Comparison of ENCODE assay signal across 20 cellular contexts in the genomic region with DNA sequence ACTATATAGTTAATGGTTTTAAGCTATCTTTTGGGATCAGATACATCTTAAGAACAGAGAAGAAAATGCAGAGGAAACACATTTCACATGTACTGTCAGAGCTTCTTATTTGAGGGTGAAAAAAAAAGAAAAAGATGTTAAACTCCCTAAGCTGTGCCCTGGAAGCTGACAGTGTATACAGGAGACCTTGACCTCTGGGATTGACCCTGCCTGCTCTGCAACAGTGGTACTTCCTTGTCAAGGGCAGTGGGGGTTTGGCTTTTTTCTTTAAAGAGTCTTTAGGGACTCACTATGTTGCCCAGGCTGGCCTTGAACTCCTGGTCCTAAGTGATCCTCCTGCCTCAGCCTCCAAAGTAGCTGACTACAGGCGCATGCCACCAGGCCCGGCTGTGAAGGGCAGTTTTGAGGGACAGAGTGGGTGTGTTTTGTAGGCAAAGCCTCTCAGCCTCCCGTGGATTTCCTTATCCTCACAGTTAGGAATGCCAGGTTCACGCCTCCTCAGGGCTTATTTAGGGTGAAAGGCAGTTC.
DNase-seq lines count a peak whose midpoint lies in the region; ATAC-seq, FAIRE-seq and TF ChIP-seq lines count a peak whose summit lies in the region.
"Had no signal": no experiment of that assay in that cellular context is flagged by ENCODE, and none has a peak within 500 bp of the region (broad histone marks: within the 10 kb centered on the region; RNA-seq: fewer than 3 reads in every experiment).

No MANE protein-coding gene starts in this region.

- no peak overlapping the region for H3K4me3 Mint-ChIP-seq in activated CD4-positive, alpha-beta memory T cell treated with anti-CD3 and anti-CD28 coated beads, Interleukin-2, amount 10 ng/mL, durations not matched to agents 7 days and 5 days
- no peak overlapping the region for H3K4me3 Mint-ChIP-seq in activated CD4-positive, alpha-beta memory T cell treated with anti-CD3 and anti-CD28 coated beads for 36 hours
- H3K4me3 Mint-ChIP-seq in stimulated activated effector memory CD8-positive, alpha-beta T cell treated with anti-CD3 and anti-CD28 coated beads, Interleukin-12 subunit alpha, Interleukin-12 subunit beta, amount 100 ng/mL, for 72 hours: no peak overlapping the region
- H3K4me3 Mint-ChIP-seq: CD14-positive monocyte; CD4-positive, alpha-beta memory T cell; HFFc6 had no signal

- in situ Hi-C loops in HepG2 (cut with HindIII; ENCODE audit: extremely low pct_ligation_motif_present, low pct_unique_long_range_greater_than_20kb): no loop called here

- H3K27ac Mint-ChIP-seq in activated CD4-positive, alpha-beta memory T cell treated with anti-CD3 and anti-CD28 coated beads, Interleukin-2, amount 10 ng/mL, durations not matched to agents 7 days and 5 days: peak overlapping the region; percentile 37
- H3K27ac Mint-ChIP-seq in activated CD4-positive, alpha-beta memory T cell treated with anti-CD3 and anti-CD28 coated beads for 36 hours: no peak overlapping the region
- H3K27ac Mint-ChIP-seq in stimulated activated effector memory CD8-positive, alpha-beta T cell treated with anti-CD3 and anti-CD28 coated beads, Interleukin-12 subunit alpha, Interleukin-12 subunit beta, amount 100 ng/mL, for 72 hours: peak overlapping the region; percentile 57
- H3K27ac Mint-ChIP-seq: HFFc6 had no signal

- no peak for TF ChIP-seq RAD21 in HepG2 (CRISPR knock-in tag; IDR thresholded peaks at IDR 0.05)
- TF ChIP-seq RAD21 in liver (IDR thresholded peaks at IDR 0.05): no peak

- H3K4me2 ChIP-seq in HepG2 (ENCODE audit: low read depth, low read length): no peak overlapping the region
- H3K4me2 ChIP-seq: BLaER1 had no signal

- H4K20me1 ChIP-seq in HepG2 (ENCODE audit: insufficient read depth, low read length): no peaks in the 10 kb centered on the region

- DNase-seq in activated CD4-positive, alpha-beta memory T cell treated with anti-CD3 and anti-CD28 coated beads, Interleukin-2, amount 10 ng/mL, durations not matched to agents 7 days and 5 days: no peak
- no peak for DNase-seq in activated CD4-positive, alpha-beta memory T cell treated with anti-CD3 and anti-CD28 coated beads for 36 hours
- DNase-seq in HepG2 (ENCODE audit: low spot score) (no peak), right lobe of liver (no peak), 8988T (no peak), GM03348 (ENCODE audit: low spot score) (no peak)
- DNase-seq in stimulated activated effector memory CD8-positive, alpha-beta T cell treated with anti-CD3 and anti-CD28 coated beads, Interleukin-12 subunit alpha, Interleukin-12 subunit beta, amount 100 ng/mL, for 72 hours (ENCODE audit: low spot score in 2 of 2): no peak
- DNase-seq: CD4-positive, alpha-beta memory T cell; DMS153; DMS79; GDM1; GOT3; H7; HFFc6 had no signal

- POLR2A ChIA-PET in activated CD4-positive, alpha-beta memory T cell treated with anti-CD3 and anti-CD28 coated beads, Interleukin-2, amount 10 ng/mL, durations not matched to agents 7 days and 5 days (lab: Charles Lee): no interaction called here
- POLR2A ChIA-PET in activated CD4-positive, alpha-beta memory T cell treated with anti-CD3 and anti-CD28 coated beads for 36 hours (lab: Charles Lee): no interaction called here
- POLR2A ChIA-PET in HepG2 (lab: Yijun Ruan, JAX): no interaction called here

- TF ChIP-seq EP300 in HepG2 (IDR thresholded peaks at IDR 0.05; ENCODE audit: low read depth in 2 of 2, low read length in 2 of 2): no peak
- TF ChIP-seq EP300 in HepG2 (CRISPR knock-in tag; IDR thresholded peaks at IDR 0.05; ENCODE audit: borderline replicate concordance): no peak

- peaks cover 7% of the 10 kb centered on the region for H3K4me1 Mint-ChIP-seq in activated CD4-positive, alpha-beta memory T cell treated with anti-CD3 and anti-CD28 coated beads, Interleukin-2, amount 10 ng/mL, durations not matched to agents 7 days and 5 days
- H3K4me1 Mint-ChIP-seq in activated CD4-positive, alpha-beta memory T cell treated with anti-CD3 and anti-CD28 coated beads for 36 hours (ENCODE audit: low read depth): no peaks in the 10 kb centered on the region
- peaks cover 14% of the 10 kb centered on the region for H3K4me1 Mint-ChIP-seq in stimulated activated effector memory CD8-positive, alpha-beta T cell treated with anti-CD3 and anti-CD28 coated beads, Interleukin-12 subunit alpha, Interleukin-12 subunit beta, amount 100 ng/mL, for 72 hours
- H3K4me1 Mint-ChIP-seq: CD14-positive monocyte had no signal

- H3K79me2 ChIP-seq in HepG2 (ENCODE audit: insufficient read depth, low read length): no peaks in the 10 kb centered on the region

- WGBS in HepG2 (ENCODE audit: low lambda C conversion rate): 96% methylated on average over 4 of the region's 4 CpGs
- WGBS in right lobe of liver (ENCODE audit: insufficient coverage, low coverage, low lambda C conversion rate, missing lambda C conversion rate): no CpG with 5 or more reads among the region's 4 CpGs
- 91% methylated on average over 4 of the region's 4 CpGs for whole genome bisulfite sequencing in liver

- no peaks in the 10 kb centered on the region for H3K27me3 ChIP-seq in HepG2 (ENCODE audit: control insufficient read depth in 1 of 2, insufficient read depth in 2 of 2, low read length in 2 of 2)
- H3K27me3 ChIP-seq in right lobe of liver: no peaks in the 10 kb centered on the region
- no peaks in the 10 kb centered on the region for H3K27me3 ChIP-seq in liver (ENCODE audit: control insufficient read depth in 4 of 4, insufficient read depth in 4 of 4, low read length in 3 of 4)
- H3K27me3 ChIP-seq: BLaER1 had no signal

- peaks cover 73% of the 10 kb centered on the region for H3K36me3 Mint-ChIP-seq in activated CD4-positive, alpha-beta memory T cell treated with anti-CD3 and anti-CD28 coated beads, Interleukin-2, amount 10 ng/mL, durations not matched to agents 7 days and 5 days (ENCODE audit: low read depth)
- peaks cover 56% of the 10 kb centered on the region for H3K36me3 Mint-ChIP-seq in activated CD4-positive, alpha-beta memory T cell treated with anti-CD3 and anti-CD28 coated beads for 36 hours
- H3K36me3 Mint-ChIP-seq in stimulated activated effector memory CD8-positive, alpha-beta T cell treated with anti-CD3 and anti-CD28 coated beads, Interleukin-12 subunit alpha, Interleukin-12 subunit beta, amount 100 ng/mL, for 72 hours: peaks cover 98% of the 10 kb centered on the region

- H3K36me3 ChIP-seq in HepG2 (replicated peaks in 1 of 2; ENCODE audit: control insufficient read depth in 1 of 2, insufficient read depth in 2 of 2, low read length in 2 of 2): peaks cover 63 to 90% of the 10 kb centered on the region in 2 experiments
- peaks cover 0 to 78% (median 24%) of the 10 kb centered on the region in 4 donors for H3K36me3 ChIP-seq in right lobe of liver
- peaks cover 9 to 53% (median 51%) of the 10 kb centered on the region in 4 donors for H3K36me3 ChIP-seq in liver (ENCODE audit: control insufficient read depth in 4 of 4, insufficient read depth in 3 of 4, low read depth in 1 of 4, low read length in 3 of 4)

- H2AFZ ChIP-seq in HepG2 (ENCODE audit: low read length): no peak overlapping the region

- H3K9me3 ChIP-seq in HepG2 (ENCODE audit: low read length) (no peaks in the 10 kb centered on the region), right lobe of liver (no peaks in the 10 kb centered on the region), liver (ENCODE audit: control insufficient read depth in 4 of 4, low read length in 3 of 4) (no peaks in the 10 kb centered on the region)
- H3K9me3 ChIP-seq: BLaER1 had no signal

- intact Hi-C loops in activated CD4-positive, alpha-beta memory T cell treated with anti-CD3 and anti-CD28 coated beads for 36 hours (cut with micrococcal nuclease): no loop called here
- intact Hi-C loops in HepG2 (cut with micrococcal nuclease; ENCODE audit: unreplicated experiment): no loop called here
- intact Hi-C loops in right lobe of liver (cut with DNase I): no loop called here

- no peaks in the 10 kb centered on the region for H3K27me3 Mint-ChIP-seq in activated CD4-positive, alpha-beta memory T cell treated with anti-CD3 and anti-CD28 coated beads, Interleukin-2, amount 10 ng/mL, durations not matched to agents 7 days and 5 days
- H3K27me3 Mint-ChIP-seq in activated CD4-positive, alpha-beta memory T cell treated with anti-CD3 and anti-CD28 coated beads for 36 hours: no peaks in the 10 kb centered on the region
- H3K27me3 Mint-ChIP-seq: CD4-positive, alpha-beta memory T cell had no signal

- CTCF ChIA-PET in activated CD4-positive, alpha-beta memory T cell treated with anti-CD3 and anti-CD28 coated beads, Interleukin-2, amount 10 ng/mL, durations not matched to agents 7 days and 5 days (lab: Charles Lee): no interaction called here
- CTCF ChIA-PET in activated CD4-positive, alpha-beta memory T cell treated with anti-CD3 and anti-CD28 coated beads for 36 hours (lab: Charles Lee): no interaction called here
- CTCF ChIA-PET in HepG2 (lab: Yijun Ruan, JAX; ENCODE audit: low intra/inter-chr PET ratio, low total read pairs): no interaction called here

- H3K27ac ChIP-seq in HepG2 (ENCODE audit: extremely low read length, insufficient read depth, low read length): no peak overlapping the region
- H3K27ac ChIP-seq in right lobe of liver: peak overlapping the region in 1 of 3 donors; percentile 5
- H3K27ac ChIP-seq in liver (ENCODE audit: low read depth in 1 of 2, low read length in 2 of 2): no peak overlapping the region
- H3K27ac ChIP-seq: 22Rv1, BLaER1, HL-60 had no signal

- no peak overlapping the region for H3K9ac ChIP-seq in HepG2 (ENCODE audit: insufficient read depth, low read depth, low read length)
- H3K9ac ChIP-seq in liver (ENCODE audit: low read depth in 1 of 2, low read length in 2 of 2): no peak overlapping the region
- H3K9ac ChIP-seq: BLaER1 had no signal

- no peak for TF ChIP-seq POLR2A in HepG2 (IDR thresholded peaks at IDR 0.05; ENCODE audit: insufficient read depth in 1 of 2, low read depth in 2 of 2, low read length in 2 of 2)
- TF ChIP-seq POLR2A in right lobe of liver (IDR thresholded peaks at IDR 0.05): no peak

- H3K9me3 Mint-ChIP-seq in activated CD4-positive, alpha-beta memory T cell treated with anti-CD3 and anti-CD28 coated beads, Interleukin-2, amount 10 ng/mL, durations not matched to agents 7 days and 5 days: no peaks in the 10 kb centered on the region
- H3K9me3 Mint-ChIP-seq in activated CD4-positive, alpha-beta memory T cell treated with anti-CD3 and anti-CD28 coated beads for 36 hours: no peaks in the 10 kb centered on the region
- H3K9me3 Mint-ChIP-seq in stimulated activated effector memory CD8-positive, alpha-beta T cell treated with anti-CD3 and anti-CD28 coated beads, Interleukin-12 subunit alpha, Interleukin-12 subunit beta, amount 100 ng/mL, for 72 hours: no peaks in the 10 kb centered on the region
- H3K9me3 Mint-ChIP-seq: HFFc6 had no signal

- no peak; the same call in 2 of the 3 replicates for ATAC-seq in HepG2
- no peak for ATAC-seq in right lobe of liver
- ATAC-seq in stimulated activated effector memory CD8-positive, alpha-beta T cell treated with anti-CD3 and anti-CD28 coated beads, Interleukin-12 subunit alpha, Interleukin-12 subunit beta, amount 100 ng/mL, for 72 hours: no peak
- ATAC-seq: HCT116 had no signal

- TF ChIP-seq CTCF in HepG2 (CRISPR knock-in tag; IDR thresholded peaks at IDR 0.05): no peak
- TF ChIP-seq CTCF in right lobe of liver (IDR thresholded peaks at IDR 0.05): no peak
- no peak for TF ChIP-seq CTCF in liver (IDR thresholded peaks at IDR 0.05; ENCODE audit: low read depth, low read length, missing input control)

- H3K4me3 ChIP-seq in HepG2 (replicated peaks in 1 of 3; ENCODE audit: insufficient read depth in 1 of 3, low read depth in 2 of 3, low read length in 3 of 3) (no peak overlapping the region), right lobe of liver (no peak overlapping the region), liver (ENCODE audit: low read depth in 1 of 3, low read length in 3 of 3) (no peak overlapping the region)
- H3K4me3 ChIP-seq: BLaER1 had no signal

- FAIRE-seq in HepG2 (lab: Jason Lieb, UNC): no peak

- no TSS peak for BruUV-seq in HepG2 (replicated peaks; lab: Mats Ljungman, UMichigan)

- H3K4me1 ChIP-seq in HepG2 (ENCODE audit: insufficient read depth, low read length): peaks cover 25% of the 10 kb centered on the region
- H3K4me1 ChIP-seq in right lobe of liver: peaks cover 0 to 37% (median 14%) of the 10 kb centered on the region in 4 donors
- H3K4me1 ChIP-seq in liver (ENCODE audit: control insufficient read depth in 4 of 4, insufficient read depth in 4 of 4, low read length in 3 of 4): peaks cover 5 to 21% (median 12%) of the 10 kb centered on the region in 4 donors
